18 cellular contexts compared by ENCODE assay signal in the genomic region with DNA sequence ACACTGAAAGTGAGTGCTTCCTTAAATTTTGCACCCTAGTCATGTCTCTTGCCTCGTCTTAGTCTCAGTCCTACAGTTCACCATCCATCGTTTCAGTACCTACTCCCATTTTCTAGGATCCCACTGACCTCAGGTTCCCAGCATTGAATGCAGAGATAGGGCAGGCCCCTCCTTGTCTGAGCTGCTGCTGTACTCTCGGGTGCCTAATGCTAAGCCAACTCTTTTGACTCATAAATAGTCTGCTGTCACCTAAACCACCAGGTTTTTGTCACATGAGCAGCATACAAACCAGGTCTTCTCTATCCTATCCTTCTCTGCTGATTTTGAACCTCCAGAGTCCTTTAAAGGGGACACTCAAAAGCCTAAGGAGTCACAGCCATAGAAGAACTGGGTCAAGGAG. TPM values are rescaled to one million over a fixed set of nuclear protein-coding genes. Genes with fewer than 3 reads are reported as not detected.
DNase-seq lines count a peak whose midpoint lies in the region; TF ChIP-seq lines count a peak whose summit lies in the region.
"Had no signal": no experiment of that assay in that cellular context is flagged by ENCODE, and none has a peak within 500 bp of the region (broad histone marks: within the 10 kb centered on the region; RNA-seq: fewer than 3 reads in every experiment).

No MANE protein-coding gene starts in this region.

- 46 to 63% (median 46%) methylated on average over 3 of the region's 3 CpGs for WGBS in spleen, 5 donors

- DNase-seq in activated T-cell treated with anti-CD3 and anti-CD28 coated beads, Interleukin-2, amount 50 U/mL, for 24 hours: no peak
- DNase-seq in activated T-cell treated with anti-CD3 and anti-CD28 coated beads, Interleukin-2, amount 50 U/mL, for 1 hour: no peak
- DNase-seq in spleen (no peak), MV-4-11 (lab: John Stamatoyannopoulos, UW) (no peak), NK-92 (lab: John Stamatoyannopoulos, UW; ENCODE audit: unreplicated experiment) (no peak), NCI-H2107 (lab: John Stamatoyannopoulos, UW) (no peak)
- DNase-seq: activated CD4-positive, CD25-positive, alpha-beta regulatory T cell treated with anti-CD3 and anti-CD28 coated beads, Interleukin-2, amount 50 U/mL, for 72 hours; activated gamma-delta T cell; endodermal cell; Kasumi-1; NCI-H2029; NCI-H524 treated with DMSO at 0.1 percent for 48 hours; RPMI8226; trophoblast cell had no signal

- H4K20me1 ChIP-seq in OCI-LY3 (ENCODE audit: insufficient read depth, low read length): peaks cover 43% of the 10 kb centered on the region

- peaks cover 69% of the 10 kb centered on the region for H3K36me3 Mint-ChIP-seq in activated T-cell treated with anti-CD3 and anti-CD28 coated beads, Interleukin-2, amount 50 U/mL, for 24 hours (ENCODE audit: low read depth)
- peaks cover 2% of the 10 kb centered on the region for H3K36me3 Mint-ChIP-seq in activated naive CD8-positive, alpha-beta T cell

- H3K36me3 ChIP-seq in OCI-LY3 (replicated peaks; ENCODE audit: low read depth, low read length): peaks cover 26% of the 10 kb centered on the region
- peaks cover 0 to 53% (median 5%) of the 10 kb centered on the region in 6 donors for H3K36me3 ChIP-seq in spleen
- H3K36me3 ChIP-seq: prostate gland had no signal

- H3K9ac ChIP-seq in OCI-LY3 (ENCODE audit: low read length): no peak overlapping the region

- no peaks in the 10 kb centered on the region for H3K27me3 ChIP-seq in OCI-LY3 (ENCODE audit: low read depth, low read length)
- no peaks in the 10 kb centered on the region for H3K27me3 ChIP-seq in spleen (replicated peaks in 1 of 7)

- no peak overlapping the region for H2AFZ ChIP-seq in OCI-LY3 (ENCODE audit: low read depth, low read length)

- TF ChIP-seq POLR2A in spleen (IDR thresholded peaks at IDR 0.05): no peak

- H3K9me3 ChIP-seq in OCI-LY3 (ENCODE audit: insufficient read depth, low read length): no peaks in the 10 kb centered on the region
- H3K9me3 ChIP-seq in spleen: no peaks in the 10 kb centered on the region
- H3K9me3 ChIP-seq: prostate gland had no signal

- H3K4me1 ChIP-seq in OCI-LY3 (ENCODE audit: low read length): peaks cover 30% of the 10 kb centered on the region
- H3K4me1 ChIP-seq in spleen: peaks cover 16 to 94% (median 75%) of the 10 kb centered on the region in 6 donors
- H3K4me1 ChIP-seq: prostate gland had no signal

- H3K27me3 Mint-ChIP-seq in activated T-cell treated with anti-CD3 and anti-CD28 coated beads, Interleukin-2, amount 50 U/mL, for 24 hours: no peaks in the 10 kb centered on the region
- H3K27me3 Mint-ChIP-seq in activated naive CD8-positive, alpha-beta T cell: no peaks in the 10 kb centered on the region

- H3K4me1 Mint-ChIP-seq in activated T-cell treated with anti-CD3 and anti-CD28 coated beads, Interleukin-2, amount 50 U/mL, for 24 hours (ENCODE audit: low read depth): peaks cover 77% of the 10 kb centered on the region
- peaks cover 77% of the 10 kb centered on the region for H3K4me1 Mint-ChIP-seq in activated naive CD8-positive, alpha-beta T cell (ENCODE audit: low read depth)

- intact Hi-C loops in spleen (cut with DNase I; ENCODE audit: low total_unique reads): no loop called here

- H3K4me3 ChIP-seq in OCI-LY3 (ENCODE audit: low read length): no peak overlapping the region
- H3K4me3 ChIP-seq in spleen: peak overlapping the region in 4 of 8 donors; percentile 70 to 96 (median 79)
- H3K4me3 ChIP-seq: prostate gland had no signal

- H3K79me2 ChIP-seq in OCI-LY3 (ENCODE audit: low read length): peaks cover 72% of the 10 kb centered on the region

- H3K27ac Mint-ChIP-seq in activated T-cell treated with anti-CD3 and anti-CD28 coated beads, Interleukin-2, amount 50 U/mL, for 24 hours: peak overlapping the region; percentile 98
- H3K27ac Mint-ChIP-seq in activated naive CD8-positive, alpha-beta T cell: peak overlapping the region; percentile 93
- H3K27ac Mint-ChIP-seq: endodermal cell had no signal

- peaks cover 2% of the 10 kb centered on the region for H3K9me3 Mint-ChIP-seq in activated T-cell treated with anti-CD3 and anti-CD28 coated beads, Interleukin-2, amount 50 U/mL, for 24 hours
- no peaks in the 10 kb centered on the region for H3K9me3 Mint-ChIP-seq in activated naive CD8-positive, alpha-beta T cell (ENCODE audit: low read depth)
- H3K9me3 Mint-ChIP-seq: endodermal cell had no signal

- no peak overlapping the region for H3K27ac ChIP-seq in OCI-LY3 (ENCODE audit: low read length)
- H3K27ac ChIP-seq in spleen: peak overlapping the region in 6 of 8 donors; percentile 19 to 99 (median 96)
- H3K27ac ChIP-seq: prostate gland had no signal

- H3K4me3 Mint-ChIP-seq in activated T-cell treated with anti-CD3 and anti-CD28 coated beads, Interleukin-2, amount 50 U/mL, for 24 hours: peak overlapping the region; percentile 99
- H3K4me3 Mint-ChIP-seq in activated naive CD8-positive, alpha-beta T cell: peak overlapping the region; percentile 100
- H3K4me3 Mint-ChIP-seq: endodermal cell had no signal

- peak overlapping the region; percentile 2; the same call in 1 of the 2 replicates for H3K4me2 ChIP-seq in OCI-LY3 (ENCODE audit: low read length)

- no peak for TF ChIP-seq CTCF in OCI-LY3 (IDR thresholded peaks at IDR 0.05; ENCODE audit: low read depth, low read length)
- TF ChIP-seq CTCF in spleen (IDR thresholded peaks at IDR 0.05 in 8 of 11, conservative IDR thresholded peaks at IDR 0.05 in 3 of 11): no peak

RNA-seq across cellular contexts. Expression of a gene that starts 3.0 kb away (rescaled TPM):
- total RNA-seq in spleen: 100 to 1,000 TPM; 103 to 145 (median 129) TPM
- polyA plus RNA-seq in spleen: 10 to 100 TPM; 28.8 to 81.5 (median 31.1) TPM

RNA-seq across cellular contexts. Expression of a gene that starts 20.9 kb away (rescaled TPM):
- 100 to 1,000 TPM; 113 to 158 (median 123) TPM for total RNA-seq in spleen
- 100 to 1,000 TPM; 132 to 339 (median 228) TPM for polyA plus RNA-seq in spleen

RNA-seq across cellular contexts. Expression of a gene that starts 22.7 kb away (rescaled TPM):
- not detected for total RNA-seq in spleen
- under 1 TPM; 0.03 to 0.06 (median 0.04) TPM for polyA plus RNA-seq in spleen
- total RNA-seq: endodermal cell; T-helper 1 cell treated with Interleukin-12 subunit alpha and Interleukin-12 subunit beta and Interleukin-4 antibody, amounts not matched to agents 30 ng/mL and 1 ng/mL, for 36 hours had no signal

RNA-seq across cellular contexts. Expression of a gene that starts 27.9 kb away (rescaled TPM):
- total RNA-seq in spleen: 10 to 100 TPM; 24.3 to 31.9 (median 29.7) TPM
- 100 to 1,000 TPM in 1 of 3 donors, 10 to 100 TPM in 2; 87.6 to 141 (median 94.2) TPM for polyA plus RNA-seq in spleen

RNA-seq across cellular contexts. Expression of a gene that starts 31.5 kb away (rescaled TPM):
- total RNA-seq in spleen: 1 to 10 TPM; 1.1 to 2.1 (median 1.3) TPM
- polyA plus RNA-seq in spleen: 1 to 10 TPM; 1.9 to 3.9 (median 3.2) TPM
- total RNA-seq: T-helper 1 cell treated with Interleukin-12 subunit alpha and Interleukin-12 subunit beta and Interleukin-4 antibody, amounts not matched to agents 30 ng/mL and 1 ng/mL, for 36 hours had no signal
